ENCODE assay signal across 14 cellular contexts in the genomic region with DNA sequence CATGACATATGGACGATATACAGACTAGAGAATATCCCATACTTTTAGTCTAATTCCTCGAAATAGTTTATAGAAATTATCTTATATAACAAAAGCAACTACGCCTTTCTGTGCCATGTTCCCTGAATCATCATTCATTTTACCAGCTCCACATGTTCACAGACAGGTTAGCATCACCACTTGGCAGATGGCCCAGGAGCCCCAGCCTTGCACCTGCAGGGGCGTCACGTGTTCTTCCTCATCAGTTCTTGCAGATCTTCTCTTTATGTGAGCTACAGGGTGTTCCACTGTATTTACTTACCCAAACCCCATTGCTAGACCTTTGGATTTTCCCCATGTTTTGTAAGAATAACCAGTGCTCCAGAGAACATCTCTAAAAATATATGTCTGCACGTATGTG. TPM values are rescaled to one million over a fixed set of nuclear protein-coding genes. Genes with fewer than 3 reads are reported as not detected.
DNase-seq lines count a peak whose midpoint lies in the region; ATAC-seq and TF ChIP-seq lines count a peak whose summit lies in the region.
"Had no signal": no experiment of that assay in that cellular context is flagged by ENCODE, and none has a peak within 500 bp of the region (broad histone marks: within the 10 kb centered on the region; RNA-seq: fewer than 3 reads in every experiment).

No MANE protein-coding gene starts in this region.

- TF ChIP-seq RAD21 in Ishikawa (IDR thresholded peaks at IDR 0.05; ENCODE audit: low read depth): no peak

- WGBS in endodermal cell (ENCODE audit: insufficient coverage in 1 of 2, insufficient read length in 1 of 2), 2 experiments: 89 to 95% methylated on average over 2 to 6 of the region's 6 CpGs

- no peak for TF ChIP-seq CTCF in endodermal cell (conservative IDR thresholded peaks at IDR 0.05)

- H3K9me3 Mint-ChIP-seq in endodermal cell: peaks cover 4% of the 10 kb centered on the region
- no peaks in the 10 kb centered on the region for H3K9me3 Mint-ChIP-seq in activated T-helper 17 cell treated with anti-CD3 and anti-CD28 coated beads, Interleukin-2, amount 50 U/mL, for 72 hours
- H3K9me3 Mint-ChIP-seq in stimulated activated naive CD8-positive, alpha-beta T cell treated with anti-CD3 and anti-CD28 coated beads, Interleukin-15, amount 100 ng/mL, for 72 hours: peaks cover 4 to 7% of the 10 kb centered on the region in 2 donors

- TF ChIP-seq EP300 in Ishikawa (IDR thresholded peaks at IDR 0.05; ENCODE audit: borderline replicate concordance): no peak

- no peaks in the 10 kb centered on the region for H3K36me3 Mint-ChIP-seq in endodermal cell (ENCODE audit: low read depth)
- H3K36me3 Mint-ChIP-seq in activated T-helper 17 cell treated with anti-CD3 and anti-CD28 coated beads, Interleukin-2, amount 50 U/mL, for 72 hours (ENCODE audit: low read depth): no peaks in the 10 kb centered on the region
- H3K36me3 Mint-ChIP-seq: activated naive CD8-positive, alpha-beta T cell; WTC11 had no signal

- DNase-seq in NCI-H345 (lab: John Stamatoyannopoulos, UW): peak; percentile 97
- peak; percentile 4 for DNase-seq in endodermal cell
- DNase-seq in SIG-M5 treated with dmso at 0.1 percent for 504 hours (lab: John Stamatoyannopoulos, UW; ENCODE audit: unreplicated experiment): no peak
- DNase-seq in stimulated activated naive CD8-positive, alpha-beta T cell treated with anti-CD3 and anti-CD28 coated beads, Interleukin-15, amount 100 ng/mL, for 72 hours: no peak
- DNase-seq in stimulated activated CD4-positive, alpha-beta T cell treated with anti-CD3 and anti-CD28 coated beads, Interleukin-1b, Interleukin-23, amount 100 ng/mL, for 48 hours: no peak
- DNase-seq: C1 segment of cervical spinal cord had no signal

- H3K27me3 ChIP-seq in BLaER1 treated with 17β-estradiol and CSF1 and Interleukin-3, amounts not matched to agents 10 nM and 100 nM: no peaks in the 10 kb centered on the region
- H3K27me3 ChIP-seq in endodermal cell (ENCODE audit: control insufficient read depth, insufficient read depth, low read length, poor library complexity, severe bottlenecking): no peaks in the 10 kb centered on the region
- H3K27me3 ChIP-seq: dorsolateral prefrontal cortex, right lobe of liver had no signal

- no peak overlapping the region for H3K9ac ChIP-seq in BLaER1 treated with 17β-estradiol and CSF1 and Interleukin-3, amounts not matched to agents 10 nM and 100 nM
- H3K9ac ChIP-seq in endodermal cell (ENCODE audit: extremely low read depth, low read length, poor library complexity, severe bottlenecking): no peak overlapping the region

- peaks cover 14 to 52% (median 37%) of the 10 kb centered on the region in 10 experiments for H3K4me1 ChIP-seq in BLaER1 treated with 17β-estradiol and CSF1 and Interleukin-3, amounts not matched to agents 10 nM and 100 nM
- no peaks in the 10 kb centered on the region for H3K4me1 ChIP-seq in endodermal cell (ENCODE audit: control insufficient read depth, insufficient read depth, low read length)
- H3K4me1 ChIP-seq: right lobe of liver had no signal

- peak overlapping the region in 9 of 11 experiments; percentile 69 to 86 (median 74); a peak in 17 of 22 replicates for H3K4me2 ChIP-seq in BLaER1 treated with 17β-estradiol and CSF1 and Interleukin-3, amounts not matched to agents 10 nM and 100 nM

- no peak overlapping the region for H3K27ac ChIP-seq in BLaER1 treated with 17β-estradiol and CSF1 and Interleukin-3, amounts not matched to agents 10 nM and 100 nM
- H3K27ac ChIP-seq in endodermal cell (ENCODE audit: low read depth, low read length): no peak overlapping the region
- H3K27ac ChIP-seq: dorsolateral prefrontal cortex, right lobe of liver had no signal

- H3K4me1 Mint-ChIP-seq in endodermal cell: peaks cover 11% of the 10 kb centered on the region
- H3K4me1 Mint-ChIP-seq in activated T-helper 17 cell treated with anti-CD3 and anti-CD28 coated beads, Interleukin-2, amount 50 U/mL, for 72 hours: no peaks in the 10 kb centered on the region
- H3K4me1 Mint-ChIP-seq in stimulated activated naive CD8-positive, alpha-beta T cell treated with anti-CD3 and anti-CD28 coated beads, Interleukin-15, amount 100 ng/mL, for 72 hours: no peaks in the 10 kb centered on the region

- peaks cover 10 to 20% (median 16%) of the 10 kb centered on the region in 11 experiments; a peak in 20 of 22 replicates for H3K9me3 ChIP-seq in BLaER1 treated with 17β-estradiol and CSF1 and Interleukin-3, amounts not matched to agents 10 nM and 100 nM (replicated peaks in 1 of 11)
- peaks cover 5% of the 10 kb centered on the region for H3K9me3 ChIP-seq in endodermal cell (ENCODE audit: control insufficient read depth, low read length)

- no peak for ATAC-seq in activated T-helper 17 cell treated with anti-CD3 and anti-CD28 coated beads, Interleukin-2, amount 50 U/mL, for 72 hours (replicated peaks)
- ATAC-seq in stimulated activated naive CD8-positive, alpha-beta T cell treated with anti-CD3 and anti-CD28 coated beads, Interleukin-15, amount 100 ng/mL, for 72 hours: no peak
- ATAC-seq: Panc1, WTC11 had no signal

- H3K4me3 ChIP-seq in BLaER1 treated with 17β-estradiol and CSF1 and Interleukin-3, amounts not matched to agents 10 nM and 100 nM: no peak overlapping the region
- H3K4me3 ChIP-seq in endodermal cell (ENCODE audit: low read length): no peak overlapping the region
- H3K4me3 ChIP-seq: dorsolateral prefrontal cortex, right lobe of liver had no signal

- H3K27me3 Mint-ChIP-seq in endodermal cell (ENCODE audit: insufficient read depth): no peaks in the 10 kb centered on the region
- H3K27me3 Mint-ChIP-seq in activated T-helper 17 cell treated with anti-CD3 and anti-CD28 coated beads, Interleukin-2, amount 50 U/mL, for 72 hours: peaks cover under 1% of the 10 kb centered on the region
- H3K27me3 Mint-ChIP-seq in stimulated activated naive CD8-positive, alpha-beta T cell treated with anti-CD3 and anti-CD28 coated beads, Interleukin-15, amount 100 ng/mL, for 72 hours: peaks cover 23% of the 10 kb centered on the region

- no peak overlapping the region for H3K4me3 Mint-ChIP-seq in endodermal cell
- no peak overlapping the region for H3K4me3 Mint-ChIP-seq in activated T-helper 17 cell treated with anti-CD3 and anti-CD28 coated beads, Interleukin-2, amount 50 U/mL, for 72 hours
- no peak overlapping the region for H3K4me3 Mint-ChIP-seq in stimulated activated naive CD8-positive, alpha-beta T cell treated with anti-CD3 and anti-CD28 coated beads, Interleukin-15, amount 100 ng/mL, for 72 hours
- H3K4me3 Mint-ChIP-seq: activated naive CD8-positive, alpha-beta T cell; WTC11 had no signal

- no peak overlapping the region for H3K27ac Mint-ChIP-seq in endodermal cell
- H3K27ac Mint-ChIP-seq in activated T-helper 17 cell treated with anti-CD3 and anti-CD28 coated beads, Interleukin-2, amount 50 U/mL, for 72 hours: no peak overlapping the region
- H3K27ac Mint-ChIP-seq in stimulated activated naive CD8-positive, alpha-beta T cell treated with anti-CD3 and anti-CD28 coated beads, Interleukin-15, amount 100 ng/mL, for 72 hours: no peak overlapping the region
- H3K27ac Mint-ChIP-seq: activated naive CD8-positive, alpha-beta T cell; WTC11 had no signal

- no peaks in the 10 kb centered on the region for H3K36me3 ChIP-seq in BLaER1 treated with 17β-estradiol and CSF1 and Interleukin-3, amounts not matched to agents 10 nM and 100 nM
- H3K36me3 ChIP-seq in endodermal cell (ENCODE audit: control insufficient read depth, insufficient read depth, low read length): no peaks in the 10 kb centered on the region
- H3K36me3 ChIP-seq: right lobe of liver had no signal

- H4K20me1 ChIP-seq in BLaER1 treated with 17β-estradiol and CSF1 and Interleukin-3, amounts not matched to agents 10 nM and 100 nM: no peaks in the 10 kb centered on the region

TF ChIP-seq in Ishikawa, 13 proteins besides CTCF, POLR2A, EP300 and RAD21 (continues in another document):
- TF ChIP-seq REST (IDR thresholded peaks at IDR 0.05; ENCODE audit: low read depth): no peak
- TF ChIP-seq, protein P1, sequence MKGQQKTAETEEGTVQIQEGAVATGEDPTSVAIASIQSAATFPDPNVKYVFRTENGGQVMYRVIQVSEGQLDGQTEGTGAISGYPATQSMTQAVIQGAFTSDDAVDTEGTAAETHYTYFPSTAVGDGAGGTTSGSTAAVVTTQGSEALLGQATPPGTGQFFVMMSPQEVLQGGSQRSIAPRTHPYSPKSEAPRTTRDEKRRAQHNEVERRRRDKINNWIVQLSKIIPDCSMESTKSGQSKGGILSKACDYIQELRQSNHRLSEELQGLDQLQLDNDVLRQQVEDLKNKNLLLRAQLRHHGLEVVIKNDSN (IDR thresholded peaks at IDR 0.05): peak; percentile 37; the same call in 1 of the 2 replicates
- TF ChIP-seq TCF12 (IDR thresholded peaks at IDR 0.05; ENCODE audit: low read depth): no peak
- TF ChIP-seq EGR1 (IDR thresholded peaks at IDR 0.05): no peak

RNA-seq across cellular contexts. Expression of gene BNIP5, which starts 12.6 kb away (rescaled TPM):
- not detected for total RNA-seq in endodermal cell
- polyA plus RNA-seq in endodermal cell (2013, experiment 1 of 2): not detected
- 0.08 TPM for polyA plus RNA-seq in endodermal cell (2013, experiment 2 of 2)
- total RNA-seq in activated T-helper 17 cell treated with anti-CD3 and anti-CD28 coated beads, Interleukin-2, amount 50 U/mL, for 72 hours: not detected
- total RNA-seq: right lobe of liver, WTC11 had no signal

RNA-seq across cellular contexts. Expression of gene ETV7, which starts 38.2 kb away (rescaled TPM):
- total RNA-seq in endodermal cell: under 1 TPM; 0.42 TPM
- 0.18 TPM for polyA plus RNA-seq in endodermal cell (2013, experiment 1 of 2)
- 0.41 TPM for polyA plus RNA-seq in endodermal cell (2013, experiment 2 of 2)
- 10 to 100 TPM in 1 of 2 donors, 1 to 10 TPM in 1; 2.6 to 16.9 TPM for total RNA-seq in activated T-helper 17 cell treated with anti-CD3 and anti-CD28 coated beads, Interleukin-2, amount 50 U/mL, for 72 hours

Comparison
In these comparisons a context has a peak if more than half of its experiments do, and no peak if none do; other contexts are left out.
1. DNase-seq: peak in NCI-H345 (single experiment) and endodermal cell (single experiment); none in SIG-M5 treated with dmso at 0.1 percent for 504 hours (single experiment), stimulated activated naive CD8-positive, alpha-beta T cell treated with anti-CD3 and anti-CD28 coated beads, Interleukin-15, amount 100 ng/mL, for 72 hours (0 of 2) and stimulated activated CD4-positive, alpha-beta T cell treated with anti-CD3 and anti-CD28 coated beads, Interleukin-1b, Interleukin-23, amount 100 ng/mL, for 48 hours (single experiment).